16 cellular contexts compared by ENCODE assay signal in genomic region chr4:21413807-21414370, GRCh38.
DNase-seq lines count a peak whose midpoint lies in the region; TF ChIP-seq lines count a peak whose summit lies in the region.
"Had no signal": no experiment of that assay in that cellular context is flagged by ENCODE, and none has a peak within 500 bp of the region (broad histone marks: within the 10 kb centered on the region; RNA-seq: fewer than 3 reads in every experiment).

No MANE protein-coding gene starts in this region.

- no peaks in the 10 kb centered on the region for H3K36me3 Mint-ChIP-seq in Caco-2 (ENCODE audit: insufficient read depth, unreplicated experiment)

- H3K9me3 ChIP-seq in Caco-2 (no peaks in the 10 kb centered on the region), hepatocyte (ENCODE audit: low read depth) (no peaks in the 10 kb centered on the region)
- H3K9me3 ChIP-seq: BLaER1 treated with 17β-estradiol and CSF1 and Interleukin-3, amounts not matched to agents 10 nM and 100 nM had no signal

- H3K27me3 ChIP-seq in Caco-2 (replicated peaks; ENCODE audit: control insufficient read depth, insufficient read depth, low read length) (no peaks in the 10 kb centered on the region), hepatocyte (no peaks in the 10 kb centered on the region)
- H3K27me3 ChIP-seq: BLaER1 treated with 17β-estradiol and CSF1 and Interleukin-3, amounts not matched to agents 10 nM and 100 nM had no signal

- H3K4me3 Mint-ChIP-seq in Caco-2 (ENCODE audit: unreplicated experiment) = peak overlapping the region; percentile 12
- H3K4me3 Mint-ChIP-seq: H9 had no signal

- DNase-seq in Caco-2 (no peak), DMS53 treated with DMSO at 0.1 percent for 48 hours (lab: John Stamatoyannopoulos, UW; ENCODE audit: unreplicated experiment) (peak; percentile 89), NCI-H2227 treated with DMSO at 0.1 percent for 48 hours (lab: John Stamatoyannopoulos, UW) (peak; percentile 71), hepatocyte (ENCODE audit: low spot score) (no peak), inferior parietal cortex (ENCODE audit: extremely low spot score) (no peak), NAMALWA (ENCODE audit: low spot score) (no peak), nucleus accumbens (lab: John Stamatoyannopoulos, UW) (no peak)
- DNase-seq: DMS79, H9, Kasumi-1, NCI-H1048, NCI-H187, NCI-H446, RPMI8226, T-helper 2 cell had no signal

- TF ChIP-seq CTCF in Caco-2 (IDR thresholded peaks at IDR 0.05; ENCODE audit: insufficient read depth in 1 of 2, low read depth in 1 of 2, low read length in 1 of 2, severe bottlenecking in 1 of 2, unreplicated experiment in 1 of 2) (no peak), hepatocyte (IDR thresholded peaks at IDR 0.05; ENCODE audit: poor library complexity) (no peak)

- no peaks in the 10 kb centered on the region for H3K4me1 ChIP-seq in Caco-2
- no peaks in the 10 kb centered on the region for H3K4me1 ChIP-seq in hepatocyte (ENCODE audit: insufficient read depth)

- 53% methylated on average over 5 of the region's 5 CpGs for WGBS in hepatocyte (ENCODE audit: low lambda C conversion rate, missing lambda C conversion rate)

- no peaks in the 10 kb centered on the region for H3K79me2 ChIP-seq in hepatocyte

- no TSS peak for BruUV-seq in Caco-2 (replicated peaks; lab: Mats Ljungman, UMichigan)

- peak overlapping the region; percentile 55 for H3K4me2 ChIP-seq in hepatocyte
- H3K4me2 ChIP-seq: BLaER1 treated with 17β-estradiol and CSF1 and Interleukin-3, amounts not matched to agents 10 nM and 100 nM had no signal

- H3K27me3 Mint-ChIP-seq in Caco-2 (ENCODE audit: insufficient read depth, unreplicated experiment) = no peaks in the 10 kb centered on the region

- H2AFZ ChIP-seq in hepatocyte = no peak overlapping the region

- peak overlapping the region; percentile 40 for H3K27ac ChIP-seq in hepatocyte
- H3K27ac ChIP-seq: BLaER1 treated with 17β-estradiol and CSF1 and Interleukin-3, amounts not matched to agents 10 nM and 100 nM had no signal

- POLR2A ChIA-PET in Caco-2 (lab: Charles Lee) = no interaction called here

- intact Hi-C loops in Caco-2 (cut with micrococcal nuclease; ENCODE audit: unreplicated experiment) = no loop called here

- H3K27ac Mint-ChIP-seq in Caco-2 (ENCODE audit: unreplicated experiment) = no peak overlapping the region
- H3K27ac Mint-ChIP-seq: H9 had no signal

- no peaks in the 10 kb centered on the region for H3K9me2 ChIP-seq in hepatocyte (replicated peaks; ENCODE audit: insufficient read depth)

- no peaks in the 10 kb centered on the region for H3K9me3 Mint-ChIP-seq in Caco-2 (ENCODE audit: unreplicated experiment)
- H3K9me3 Mint-ChIP-seq: H9 had no signal

- no peaks in the 10 kb centered on the region for H3K36me3 ChIP-seq in Caco-2 (ENCODE audit: control insufficient read depth, insufficient read depth, low read length)
- no peaks in the 10 kb centered on the region for H3K36me3 ChIP-seq in hepatocyte (replicated peaks; ENCODE audit: insufficient read depth, low read depth)
- H3K36me3 ChIP-seq: BLaER1 treated with 17β-estradiol and CSF1 and Interleukin-3, amounts not matched to agents 10 nM and 100 nM had no signal

- peaks cover 12% of the 10 kb centered on the region for H3K4me1 Mint-ChIP-seq in Caco-2 (ENCODE audit: low read depth, unreplicated experiment)
- H3K4me1 Mint-ChIP-seq: H9 had no signal

- CTCF ChIA-PET in Caco-2 (lab: Charles Lee) = no interaction called here

- H3K4me3 ChIP-seq in Caco-2 (ENCODE audit: low read depth, low read length) = no peak overlapping the region
- no peak overlapping the region for H3K4me3 ChIP-seq in hepatocyte
- H3K4me3 ChIP-seq: BLaER1 treated with 17β-estradiol and CSF1 and Interleukin-3, amounts not matched to agents 10 nM and 100 nM had no signal

- H4K20me1 ChIP-seq in hepatocyte (ENCODE audit: insufficient read depth, poor library complexity, severe bottlenecking) = no peaks in the 10 kb centered on the region
- H4K20me1 ChIP-seq: BLaER1 treated with 17β-estradiol and CSF1 and Interleukin-3, amounts not matched to agents 10 nM and 100 nM had no signal

Comparison
In these comparisons a context has a peak if more than half of its experiments do, and no peak if none do; other contexts are left out.
1. DNase-seq: peak in DMS53 treated with DMSO at 0.1 percent for 48 hours (single experiment) and NCI-H2227 treated with DMSO at 0.1 percent for 48 hours (single experiment); none in Caco-2 (0 of 2), hepatocyte (single experiment), inferior parietal cortex (single experiment), NAMALWA (single experiment) and nucleus accumbens (0 of 56).